Comparison of ENCODE assay signal across 12 cellular contexts in the genomic region with DNA sequence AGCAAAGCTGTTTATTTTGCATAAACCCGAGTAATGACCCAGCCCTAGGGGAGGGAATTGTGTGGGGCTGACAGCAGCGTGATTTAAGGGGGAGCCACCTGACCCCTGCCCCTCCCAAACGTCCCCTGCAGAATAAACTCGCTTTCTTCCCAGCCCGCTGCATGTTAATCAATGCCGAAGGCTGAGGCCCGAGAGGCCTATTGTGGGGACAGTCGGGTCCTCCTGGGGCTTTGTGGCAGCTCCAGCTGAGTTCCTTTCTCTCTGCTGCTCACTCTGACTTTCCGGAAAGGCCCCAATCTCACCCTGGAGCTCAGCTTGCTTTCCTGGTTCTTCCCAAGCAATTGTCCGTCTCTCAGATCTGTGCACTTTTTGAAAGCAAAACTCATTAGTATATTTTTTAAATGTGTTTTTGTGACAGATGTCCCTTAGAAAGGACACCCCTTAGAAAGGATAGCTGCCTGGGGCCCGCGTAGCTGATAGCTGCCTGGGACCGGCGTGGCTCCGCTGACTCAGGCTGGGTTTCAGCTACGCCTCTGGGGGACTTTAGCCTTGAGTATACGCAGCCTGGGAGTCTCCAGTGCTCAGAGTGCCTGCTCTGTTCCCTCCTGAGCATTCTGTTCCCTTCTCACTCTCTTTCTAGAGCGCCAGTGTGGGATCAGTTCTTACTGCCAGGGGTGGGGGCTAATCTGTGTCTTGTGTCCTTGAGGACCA.
DNase-seq lines count a peak whose midpoint lies in the region; ATAC-seq and TF ChIP-seq lines count a peak whose summit lies in the region.
"Had no signal": no experiment of that assay in that cellular context is flagged by ENCODE, and none has a peak within 500 bp of the region (broad histone marks: within the 10 kb centered on the region; RNA-seq: fewer than 3 reads in every experiment).

No MANE protein-coding gene starts in this region.

- no peak for TF ChIP-seq CTCF in hepatocyte (IDR thresholded peaks at IDR 0.05; ENCODE audit: poor library complexity)

- H3K9me3 ChIP-seq in BLaER1 (no peaks in the 10 kb centered on the region), adipocyte (ENCODE audit: control insufficient read depth, low read length) (no peaks in the 10 kb centered on the region), hepatocyte (ENCODE audit: low read depth) (no peaks in the 10 kb centered on the region), neuron (ENCODE audit: low read length) (no peaks in the 10 kb centered on the region)
- H3K9me3 ChIP-seq: A549 had no signal

- H3K27ac ChIP-seq in BLaER1 (peak overlapping the region; percentile 54), hepatocyte (peak overlapping the region; percentile 68)

- peak overlapping the region; percentile 22; the same call in 1 of the 2 replicates for H3K4me3 ChIP-seq in BLaER1
- peak overlapping the region; percentile 50 for H3K4me3 ChIP-seq in adipocyte (ENCODE audit: low read length)
- no peak overlapping the region for H3K4me3 ChIP-seq in hepatocyte
- H3K4me3 ChIP-seq in neuron (ENCODE audit: low read length) = peak overlapping the region; percentile 0
- H3K4me3 ChIP-seq: A549 had no signal

- H3K9me2 ChIP-seq in hepatocyte (replicated peaks; ENCODE audit: insufficient read depth) = no peaks in the 10 kb centered on the region

- peak overlapping the region; percentile 44 for H3K9ac ChIP-seq in BLaER1
- H3K9ac ChIP-seq in adipocyte (ENCODE audit: low read length) = peak overlapping the region; percentile 62

- H3K36me3 ChIP-seq in BLaER1 (no peaks in the 10 kb centered on the region), adipocyte (ENCODE audit: control insufficient read depth, insufficient read depth, low read length, severe bottlenecking) (no peaks in the 10 kb centered on the region), hepatocyte (replicated peaks; ENCODE audit: insufficient read depth, low read depth) (no peaks in the 10 kb centered on the region), neuron (ENCODE audit: insufficient read depth, low read length) (no peaks in the 10 kb centered on the region)

- ATAC-seq in HG02852 (IDR thresholded peaks at IDR 0.05; ENCODE audit: unreplicated experiment) (no peak), GM18873 (IDR thresholded peaks at IDR 0.05; ENCODE audit: low FRiP score, unreplicated experiment) (no peak), GM21717 (IDR thresholded peaks at IDR 0.05; ENCODE audit: unreplicated experiment) (no peak)
- ATAC-seq: natural killer cell had no signal

- H3K4me1 ChIP-seq in BLaER1 (peaks cover 66% of the 10 kb centered on the region), adipocyte (ENCODE audit: control insufficient read depth, insufficient read depth, low read length) (peaks cover 17% of the 10 kb centered on the region), hepatocyte (ENCODE audit: insufficient read depth) (peaks cover 25% of the 10 kb centered on the region), neuron (ENCODE audit: insufficient read depth, low read length) (peaks cover 79% of the 10 kb centered on the region)

- DNase-seq in adipocyte (ENCODE audit: low read depth) = no peak
- DNase-seq in hepatocyte (ENCODE audit: low spot score) = peak; percentile 54
- no peak for DNase-seq in AG20443 (ENCODE audit: low spot score)
- DNase-seq: DMS53, natural killer cell, T-helper 1 cell had no signal

- H2AFZ ChIP-seq in hepatocyte = no peak overlapping the region
- no peak overlapping the region for H2AFZ ChIP-seq in neuron (ENCODE audit: low read depth, low read length)

- H3K4me2 ChIP-seq in BLaER1 (peak overlapping the region; percentile 85), hepatocyte (peak overlapping the region; percentile 54)

- H4K20me1 ChIP-seq in BLaER1 (no peaks in the 10 kb centered on the region), hepatocyte (ENCODE audit: insufficient read depth, poor library complexity, severe bottlenecking) (no peaks in the 10 kb centered on the region)

- WGBS in hepatocyte (ENCODE audit: low lambda C conversion rate, missing lambda C conversion rate) = 47% methylated on average over 18 of the region's 18 CpGs

- H3K27me3 ChIP-seq in BLaER1 = no peaks in the 10 kb centered on the region
- no peaks in the 10 kb centered on the region for H3K27me3 ChIP-seq in adipocyte (replicated peaks; ENCODE audit: control insufficient read depth, insufficient read depth, low read length)
- H3K27me3 ChIP-seq in hepatocyte = no peaks in the 10 kb centered on the region
- H3K27me3 ChIP-seq in neuron (ENCODE audit: insufficient read depth, low read length) = no peaks in the 10 kb centered on the region

- H3K79me2 ChIP-seq in hepatocyte = no peaks in the 10 kb centered on the region
